Comparison of ENCODE assay signal across 24 cellular contexts in the genomic region with DNA sequence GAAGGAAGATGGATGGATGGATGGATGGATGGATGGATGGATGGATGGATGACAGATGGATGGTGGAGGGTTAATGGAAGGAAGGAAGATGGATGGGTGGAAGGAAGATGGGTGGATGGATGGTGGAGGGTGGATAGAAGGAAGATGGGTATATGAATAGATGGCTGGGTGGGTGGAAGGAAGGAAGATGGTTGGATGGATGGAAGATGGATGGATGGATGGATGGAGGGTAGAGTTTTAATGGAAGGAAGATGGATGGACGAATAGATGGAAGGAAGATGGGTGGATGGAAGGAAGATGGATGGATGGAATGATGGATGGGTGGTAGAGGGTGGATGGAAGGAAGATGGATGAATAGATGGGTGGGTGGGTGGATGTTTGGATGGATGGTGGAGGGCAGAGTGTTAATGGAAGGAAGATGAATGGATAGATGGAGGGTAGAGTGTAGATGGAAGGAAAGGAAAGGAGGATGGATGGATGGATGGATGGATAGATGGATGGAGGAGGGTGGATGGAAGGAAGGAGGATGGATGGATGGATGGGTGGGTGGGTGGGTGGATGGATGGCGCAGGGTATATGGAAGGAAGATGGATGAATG. TPM values are rescaled to one million over a fixed set of nuclear protein-coding genes. Genes with fewer than 3 reads are reported as not detected.
"Had no signal": no experiment of that assay in that cellular context is flagged by ENCODE, and none has a peak within 500 bp of the region (broad histone marks: within the 10 kb centered on the region; RNA-seq: fewer than 3 reads in every experiment).

No MANE protein-coding gene starts in this region.

- H3K27me3 ChIP-seq: MG63, SJSA1 had no signal

- DNase-seq: Karpas-422, KG1, MG63, NCI-H1092, NCI-H1105 treated with DMSO at 0.1 percent for 48 hours, NCI-H1417 treated with DMSO at 0.1 percent for 48 hours, NCI-H146, NCI-H1694 treated with DMSO at 0.1 percent for 48 hours, NCI-H2029, NCI-H2081 treated with DMSO at 0.1 percent for 48 hours, NCI-H2171, NCI-H226, NCI-H446, NCI-H510A, NCI-H524 treated with DMSO at 0.1 percent for 48 hours, NCI-H69, NCI-H774, RPMI8226, SIG-M5 had no signal

- H3K36me3 ChIP-seq: MG63 had no signal

- H3K27ac ChIP-seq: HL-60, SJSA1, SK-N-MC had no signal

- H3K4me3 ChIP-seq: MG63, SJSA1, SK-N-MC had no signal

- H3K9me3 ChIP-seq: MG63, SJSA1 had no signal

- H3K4me1 ChIP-seq: SJSA1 had no signal

- FAIRE-seq: HTR-8/SVneo, RCC 7860 had no signal

RNA-seq across cellular contexts. Expression of a gene that starts 47.1 kb away (rescaled TPM):
- total RNA-seq: SJSA1 had no signal
